Comparison of ENCODE assay signal across 2 cellular contexts in the genomic region with DNA sequence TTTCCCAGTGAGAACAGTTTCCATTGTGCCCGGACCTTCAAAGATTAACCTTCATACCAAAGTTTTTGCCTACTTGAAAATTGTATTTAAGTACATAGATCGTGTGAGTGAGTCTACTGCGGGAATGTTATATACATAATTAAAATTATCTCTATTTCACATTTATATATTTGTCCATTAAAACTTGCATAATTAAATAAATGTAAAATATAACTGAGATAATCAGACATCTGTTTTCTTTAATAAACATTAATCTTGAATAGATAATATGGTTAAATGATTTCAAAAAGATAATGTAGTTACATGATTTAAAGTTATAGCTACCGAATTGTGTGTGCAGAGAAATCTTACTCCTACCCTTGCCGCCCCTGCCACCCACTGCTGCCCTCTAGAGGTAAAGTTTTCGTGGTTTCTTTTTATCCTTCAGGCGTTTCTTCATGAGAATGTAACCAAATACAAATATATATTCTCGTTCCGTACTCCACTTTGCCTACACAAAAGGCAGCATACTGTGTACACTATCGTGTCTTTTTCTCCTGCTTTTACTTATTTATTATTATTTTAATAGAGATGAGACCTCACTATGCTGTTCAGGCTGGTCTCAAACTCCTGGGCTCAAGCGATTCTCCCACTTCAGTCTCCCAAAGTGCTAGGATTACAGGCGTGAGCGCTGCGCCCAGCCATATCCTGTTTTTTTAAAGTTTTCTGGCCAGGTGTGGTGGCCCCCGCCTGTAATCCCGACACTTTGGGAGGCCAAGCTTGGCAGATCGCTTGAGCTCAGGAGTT.
TF ChIP-seq lines count a peak whose summit lies in the region.

No MANE protein-coding gene starts in this region.

TF ChIP-seq in SK-N-SH, 30 proteins besides CTCF, POLR2A, EP300 and RAD21:
- no peak for TF ChIP-seq EZH2phosphoT487 (IDR thresholded peaks at IDR 0.05; ENCODE audit: borderline replicate concordance, low read depth)
- TF ChIP-seq TAF1 (IDR thresholded peaks at IDR 0.05; ENCODE audit: borderline replicate concordance, low read depth, low read length) = no peak
- TF ChIP-seq USF1 (IDR thresholded peaks at IDR 0.05; ENCODE audit: borderline replicate concordance, low read depth) = no peak
- TF ChIP-seq, protein P1, sequence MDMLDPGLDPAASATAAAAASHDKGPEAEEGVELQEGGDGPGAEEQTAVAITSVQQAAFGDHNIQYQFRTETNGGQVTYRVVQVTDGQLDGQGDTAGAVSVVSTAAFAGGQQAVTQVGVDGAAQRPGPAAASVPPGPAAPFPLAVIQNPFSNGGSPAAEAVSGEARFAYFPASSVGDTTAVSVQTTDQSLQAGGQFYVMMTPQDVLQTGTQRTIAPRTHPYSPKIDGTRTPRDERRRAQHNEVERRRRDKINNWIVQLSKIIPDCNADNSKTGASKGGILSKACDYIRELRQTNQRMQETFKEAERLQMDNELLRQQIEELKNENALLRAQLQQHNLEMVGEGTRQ (IDR thresholded peaks at IDR 0.05; ENCODE audit: borderline replicate concordance, low read depth, low read length) = no peak
- no peak for TF ChIP-seq FOSL2 (IDR thresholded peaks at IDR 0.05; ENCODE audit: borderline replicate concordance, low read depth)
- TF ChIP-seq RFX5 (IDR thresholded peaks at IDR 0.05; ENCODE audit: low read length) = no peak

TF ChIP-seq in K562, 482 proteins besides CTCF, POLR2A, EP300 and RAD21:
- TF ChIP-seq SMC3 (conservative IDR thresholded peaks at IDR 0.05; ENCODE audit: insufficient read depth, low read depth, low read length) (0 out of 2 replicates have a peak, but pooled peaks have one; percentile 17), ZNF764 (CRISPR knock-in tag; IDR thresholded peaks at IDR 0.05; ENCODE audit: low read depth) (no peak)
